In the genomic region with DNA sequence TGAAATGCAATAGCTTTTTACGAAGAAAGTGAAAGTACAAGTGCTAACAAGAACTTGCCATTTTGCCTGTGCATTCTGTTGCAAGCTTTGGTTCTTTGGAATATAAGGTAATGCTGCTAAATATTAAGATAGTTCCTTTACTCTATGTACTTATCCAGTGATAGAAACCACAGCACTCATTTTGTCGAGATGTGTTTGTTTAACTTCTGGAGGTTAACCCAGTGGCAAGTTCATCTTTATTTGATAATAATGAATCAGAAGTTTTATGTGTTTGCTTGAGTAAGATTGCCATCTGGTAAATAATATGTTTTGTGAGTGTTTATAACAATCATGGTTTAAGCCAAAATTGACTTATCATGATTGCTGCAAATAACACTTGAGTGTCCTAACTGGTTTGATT, we compare ENCODE assay signal across 21 cellular contexts.
DNase-seq lines count a peak whose midpoint lies in the region; ATAC-seq and TF ChIP-seq lines count a peak whose summit lies in the region.
"Had no signal": no experiment of that assay in that cellular context is flagged by ENCODE, and none has a peak within 500 bp of the region (broad histone marks: within the 10 kb centered on the region; RNA-seq: fewer than 3 reads in every experiment).

No MANE protein-coding gene starts in this region.

- intact Hi-C loops in Right ventricle myocardium superior (cut with DNase I), result no loop called here

- H2AFZ ChIP-seq in Loucy (ENCODE audit: low read length) (peak overlapping the region; percentile 62), hepatocyte (peak overlapping the region; percentile 1)

- ATAC-seq in GM18520 (IDR thresholded peaks at IDR 0.05; ENCODE audit: unreplicated experiment) (no peak), Right ventricle myocardium superior (ENCODE audit: poor library complexity) (no peak), GM21529 (IDR thresholded peaks at IDR 0.05; ENCODE audit: unreplicated experiment) (no peak)

- H3K9me2 ChIP-seq in Loucy (replicated peaks; ENCODE audit: low read depth, low read length), result no peaks in the 10 kb centered on the region
- H3K9me2 ChIP-seq in hepatocyte (replicated peaks; ENCODE audit: insufficient read depth), result no peaks in the 10 kb centered on the region

- no peaks in the 10 kb centered on the region for H3K36me3 ChIP-seq in Loucy (ENCODE audit: insufficient read depth, low read length)
- no peaks in the 10 kb centered on the region for H3K36me3 ChIP-seq in hepatocyte (replicated peaks; ENCODE audit: insufficient read depth, low read depth)
- H3K36me3 ChIP-seq: HAP-1, thyroid gland had no signal

- H3K9me3 ChIP-seq in Loucy (ENCODE audit: insufficient read depth, low read depth, low read length), result no peaks in the 10 kb centered on the region
- no peaks in the 10 kb centered on the region for H3K9me3 ChIP-seq in hepatocyte (ENCODE audit: low read depth)
- H3K9me3 ChIP-seq: HAP-1, thyroid gland had no signal

- no peaks in the 10 kb centered on the region for H3F3A ChIP-seq in Loucy (ENCODE audit: low read depth)

- peak overlapping the region; percentile 7 for H3K9ac ChIP-seq in Loucy (ENCODE audit: low read depth, low read length, poor library complexity, severe bottlenecking)

- H3K4me1 ChIP-seq in Loucy (ENCODE audit: insufficient read depth, low read length, poor library complexity, severe bottlenecking) (peaks cover 15% of the 10 kb centered on the region), hepatocyte (ENCODE audit: insufficient read depth) (no peaks in the 10 kb centered on the region)
- H3K4me1 ChIP-seq: thyroid gland had no signal

- no peaks in the 10 kb centered on the region for H3K27me3 ChIP-seq in Loucy (ENCODE audit: insufficient read depth, low read length, poor library complexity, severe bottlenecking)
- H3K27me3 ChIP-seq in hepatocyte, result no peaks in the 10 kb centered on the region
- H3K27me3 ChIP-seq: thyroid gland had no signal

- H3K79me2 ChIP-seq in Loucy (ENCODE audit: insufficient read depth, low read length) (no peaks in the 10 kb centered on the region), hepatocyte (no peaks in the 10 kb centered on the region)

- 61% methylated on average over 2 of the region's 2 CpGs for WGBS in hepatocyte (ENCODE audit: low lambda C conversion rate, missing lambda C conversion rate)

- H3K4me3 ChIP-seq in Loucy (ENCODE audit: low read length, poor library complexity, severe bottlenecking), result peak overlapping the region; percentile 31
- H3K4me3 ChIP-seq in hepatocyte, result no peak overlapping the region
- H3K4me3 ChIP-seq: HAP-1, thyroid gland had no signal

- no peaks in the 10 kb centered on the region for H4K20me1 ChIP-seq in Loucy (ENCODE audit: insufficient read depth, low read length, poor library complexity, severe bottlenecking)
- H4K20me1 ChIP-seq in hepatocyte (ENCODE audit: insufficient read depth, poor library complexity, severe bottlenecking), result no peaks in the 10 kb centered on the region

- peak; percentile 46 for DNase-seq in DMS79 treated with DMSO at 0.1 percent for 48 hours (lab: John Stamatoyannopoulos, UW)
- peak; percentile 44 for DNase-seq in OCI-M1 (lab: John Stamatoyannopoulos, UW)
- no peak for DNase-seq in hepatocyte (ENCODE audit: low spot score)
- no peak for DNase-seq in T1000 (lab: John Stamatoyannopoulos, UW)
- DNase-seq in Right ventricle myocardium superior, result no peak
- DNase-seq: activated CD4-positive, alpha-beta T cell treated with anti-CD3 and anti-CD28 coated beads for 4 hours; activated naive CD8-positive, alpha-beta T cell treated with anti-CD3 and anti-CD28 coated beads, Interleukin-2, amount 10 ng/mL, durations not matched to agents 7 days and 5 days; CD8-positive, alpha-beta memory T cell; cortex of kidney; foreskin melanocyte; hypothalamus; kidney glomerular epithelial cell; NCI-H82; RPMI8226; stimulated activated CD4-positive, alpha-beta T cell treated with anti-CD3 and anti-CD28 coated beads, Interleukin-2, amount 100 ng/mL, for 24 hours; stimulated activated naive CD4-positive, alpha-beta T cell treated with Interleukin-2 at 50 U/mL for 16 hours; thyroid gland had no signal

- H3K4me2 ChIP-seq in Loucy (ENCODE audit: low read depth, low read length, poor library complexity, severe bottlenecking) (peak overlapping the region; percentile 50), hepatocyte (peak overlapping the region; percentile 40)

- H3K27ac ChIP-seq in hepatocyte, result no peak overlapping the region
- H3K27ac ChIP-seq: thyroid gland had no signal

- no peak for TF ChIP-seq CTCF in Loucy (conservative IDR thresholded peaks at IDR 0.05; ENCODE audit: low read length)
- no peak for TF ChIP-seq CTCF in hepatocyte (IDR thresholded peaks at IDR 0.05; ENCODE audit: poor library complexity)

Comparison
In these comparisons a context has a peak if more than half of its experiments do, and no peak if none do; other contexts are left out.
1. DNase-seq: peak in DMS79 treated with DMSO at 0.1 percent for 48 hours (single experiment) and OCI-M1 (single experiment); none in hepatocyte (single experiment), T1000 (single experiment) and Right ventricle myocardium superior (single experiment).